Comparison of ENCODE assay signal across 17 cellular contexts in the genomic region with DNA sequence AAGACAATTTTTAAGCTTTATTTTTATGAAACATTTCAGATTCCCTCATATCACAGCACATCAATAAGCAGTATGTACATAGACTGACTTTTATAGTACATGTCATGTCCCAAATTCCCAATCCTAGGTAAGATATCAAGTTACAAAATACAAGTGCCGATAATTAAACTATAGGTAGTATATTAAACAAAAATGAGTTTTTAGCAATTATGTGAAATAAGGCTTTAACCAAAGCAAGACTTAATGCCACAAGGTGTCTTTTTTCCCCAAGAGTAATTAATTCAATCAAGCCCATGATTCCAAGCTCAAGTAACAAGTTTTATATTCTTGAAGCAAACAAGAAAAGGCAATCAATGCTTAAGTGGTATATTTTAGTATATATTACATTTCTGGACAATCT. TPM values are rescaled to one million over a fixed set of nuclear protein-coding genes. Genes with fewer than 3 reads are reported as not detected.
DNase-seq lines count a peak whose midpoint lies in the region; TF ChIP-seq lines count a peak whose summit lies in the region.
"Had no signal": no experiment of that assay in that cellular context is flagged by ENCODE, and none has a peak within 500 bp of the region (broad histone marks: within the 10 kb centered on the region; RNA-seq: fewer than 3 reads in every experiment).

No MANE protein-coding gene starts in this region.

- H3K9ac ChIP-seq in fibroblast of lung (ENCODE audit: insufficient read depth, low read length) (no peak overlapping the region), skeletal muscle tissue (ENCODE audit: low read depth in 1 of 3, low read length in 3 of 3) (peak overlapping the region; percentile 4 to 23 (median 7))

- TF ChIP-seq CTCF in MCF 10A (IDR thresholded peaks at IDR 0.05; ENCODE audit: unreplicated experiment) (no peak), breast epithelium (IDR thresholded peaks at IDR 0.05) (no peak), OCI-LY7 (conservative IDR thresholded peaks at IDR 0.05; ENCODE audit: low read length) (no peak), fibroblast of lung (conservative IDR thresholded peaks at IDR 0.05 in 1 of 2, IDR thresholded peaks at IDR 0.05 in 1 of 2; ENCODE audit: low read depth in 1 of 2, low read length in 2 of 2) (no peak)

- no peak for DNase-seq in MCF 10A (ENCODE audit: unreplicated experiment)
- no peak for DNase-seq in breast epithelium (ENCODE audit: low spot score in 2 of 2)
- no peak for DNase-seq in OCI-LY7 (ENCODE audit: low spot score)
- no peak for DNase-seq in fibroblast of lung (ENCODE audit: low read depth in 2 of 2)
- DNase-seq in ecto neural progenitor cell (ENCODE audit: low spot score): no peak
- DNase-seq in kidney tubule cell (ENCODE audit: low spot score): no peak
- no peak for DNase-seq in mucosa of gallbladder (ENCODE audit: low spot score)
- DNase-seq: activated T-cell treated with anti-CD3 and anti-CD28 coated beads, Interleukin-2, amount 50 U/mL, for 72 hours; COR-L47; foreskin keratinocyte; left lung; MM.1S; NCI-H69; SW 1271 had no signal

- H4K20me1 ChIP-seq in OCI-LY7 (ENCODE audit: insufficient read depth, low read length) (peaks cover 47% of the 10 kb centered on the region), fibroblast of lung (ENCODE audit: control insufficient read depth, extremely low read depth, insufficient read depth, low read length) (peaks cover 5% of the 10 kb centered on the region)

- H3K27ac ChIP-seq in breast epithelium (no peak overlapping the region), OCI-LY7 (ENCODE audit: low read depth, low read length, poor library complexity, severe bottlenecking) (no peak overlapping the region), fibroblast of lung (ENCODE audit: insufficient read depth, low read length) (no peak overlapping the region), skeletal muscle tissue (ENCODE audit: low read depth, low read length) (no peak overlapping the region)
- H3K27ac ChIP-seq: foreskin keratinocyte, left lung, vagina had no signal

- intact Hi-C loops in MCF 10A (cut with micrococcal nuclease): no loop called here
- intact Hi-C loops in breast epithelium (cut with DNase I; ENCODE audit: low total_unique reads): no loop called here
- intact Hi-C loops in OCI-LY7 (cut with micrococcal nuclease; ENCODE audit: unreplicated experiment): no loop called here

- no peaks in the 10 kb centered on the region for H3K27me3 ChIP-seq in breast epithelium
- no peaks in the 10 kb centered on the region for H3K27me3 ChIP-seq in fibroblast of lung (ENCODE audit: control insufficient read depth, insufficient read depth, low read length)
- no peaks in the 10 kb centered on the region for H3K27me3 ChIP-seq in skeletal muscle tissue (ENCODE audit: control insufficient read depth in 3 of 3, insufficient read depth in 3 of 3, low read length in 3 of 3)
- H3K27me3 ChIP-seq: foreskin keratinocyte, left lung, vagina had no signal

- CTCF ChIA-PET in MCF 10A (lab: Yijun Ruan, JAX): interaction anchor here (0.6 to 1.3 kb wide), 5 partner anchors 16 to 1023 kb away, joined by 3 to 4 read pairs (median 3); no protein-coding TSS in a partner anchor
- CTCF ChIA-PET in OCI-LY7 (lab: Charles Lee; ENCODE audit: unreplicated experiment): no interaction called here

- H3K9me2 ChIP-seq in OCI-LY7 (ENCODE audit: insufficient read depth, low read length): no peaks in the 10 kb centered on the region

- POLR2A ChIA-PET in MCF 10A (lab: Yijun Ruan, JAX) (interaction anchor here (0.9 to 11.1 kb wide), 9 partner anchors 8 to 259 kb away, joined by 3 to 343 read pairs (median 4); a partner anchor contains a TSS), OCI-LY7 (lab: Charles Lee) (interaction anchor here (0.6 to 1.7 kb wide), 3 partner anchors 87 to 285 kb away, joined by 3 to 4 read pairs (median 3); no protein-coding TSS in a partner anchor)

- H3K4me1 ChIP-seq in breast epithelium: peaks cover 0 to 21% of the 10 kb centered on the region in 2 donors
- H3K4me1 ChIP-seq in OCI-LY7 (ENCODE audit: insufficient read depth, low read length, poor library complexity, severe bottlenecking): peaks cover 22% of the 10 kb centered on the region
- no peaks in the 10 kb centered on the region for H3K4me1 ChIP-seq in fibroblast of lung (ENCODE audit: control insufficient read depth, extremely low read depth, insufficient read depth, low read length)
- peaks cover 25 to 41% (median 30%) of the 10 kb centered on the region in 3 donors for H3K4me1 ChIP-seq in skeletal muscle tissue (ENCODE audit: control insufficient read depth in 3 of 3, insufficient read depth in 3 of 3, low read length in 3 of 3)

- H3K36me3 ChIP-seq in breast epithelium (no peaks in the 10 kb centered on the region), OCI-LY7 (ENCODE audit: insufficient read depth, low read length) (peaks cover 46% of the 10 kb centered on the region), fibroblast of lung (ENCODE audit: control insufficient read depth, insufficient read depth, low read length) (no peaks in the 10 kb centered on the region), skeletal muscle tissue (ENCODE audit: control insufficient read depth in 3 of 3, insufficient read depth in 3 of 3, low read length in 3 of 3) (peaks cover 0 to 5% (median 0%) of the 10 kb centered on the region in 3 donors)
- H3K36me3 ChIP-seq: vagina had no signal

- peaks cover 31% of the 10 kb centered on the region for H3K4me1 Mint-ChIP-seq in MCF 10A (ENCODE audit: insufficient read depth, unreplicated experiment)

- no TSS peak for BruUV-seq in MCF 10A (replicated peaks; lab: Mats Ljungman, UMichigan)
- no TSS peak for BruUV-seq in OCI-LY7 (replicated peaks; lab: Mats Ljungman, UMichigan)

- H3K4me2 ChIP-seq in OCI-LY7 (ENCODE audit: low read length) (peak overlapping the region; percentile 98), fibroblast of lung (ENCODE audit: extremely low read depth, insufficient read depth, low read length) (peak overlapping the region; percentile 7)

- H3K27ac Mint-ChIP-seq in MCF 10A (ENCODE audit: low read depth, unreplicated experiment): no peak overlapping the region
- H3K27ac Mint-ChIP-seq: activated T-cell treated with anti-CD3 and anti-CD28 coated beads, Interleukin-2, amount 50 U/mL, for 72 hours had no signal

- peaks cover 37% of the 10 kb centered on the region for H3K36me3 Mint-ChIP-seq in MCF 10A (ENCODE audit: insufficient read depth, unreplicated experiment)

- no peaks in the 10 kb centered on the region for H3K27me3 Mint-ChIP-seq in MCF 10A (ENCODE audit: insufficient read depth, unreplicated experiment)
- H3K27me3 Mint-ChIP-seq: central memory CD8-positive, alpha-beta T cell had no signal

- H2AFZ ChIP-seq in OCI-LY7 (ENCODE audit: low read length) (no peak overlapping the region), fibroblast of lung (ENCODE audit: low read length) (no peak overlapping the region)

- H3K9me3 ChIP-seq in breast epithelium: no peaks in the 10 kb centered on the region
- no peaks in the 10 kb centered on the region for H3K9me3 ChIP-seq in OCI-LY7 (ENCODE audit: low read length)
- H3K9me3 ChIP-seq in fibroblast of lung (ENCODE audit: control insufficient read depth, insufficient read depth, low read depth, low read length): no peaks in the 10 kb centered on the region
- H3K9me3 ChIP-seq in skeletal muscle tissue (ENCODE audit: control insufficient read depth in 3 of 3, low read length in 3 of 3): no peaks in the 10 kb centered on the region
- H3K9me3 ChIP-seq: left lung, vagina had no signal

- TF ChIP-seq POLR2A in breast epithelium (IDR thresholded peaks at IDR 0.05): no peak

- peaks cover 68% of the 10 kb centered on the region for H3K79me2 ChIP-seq in OCI-LY7 (ENCODE audit: insufficient read depth, low read depth, low read length)
- peaks cover 48% of the 10 kb centered on the region for H3K79me2 ChIP-seq in fibroblast of lung (ENCODE audit: control insufficient read depth, insufficient read depth, low read length)

- peak overlapping the region in 1 of 3 donors; percentile 88 for H3K4me3 ChIP-seq in breast epithelium
- peak overlapping the region; percentile 99 for H3K4me3 ChIP-seq in OCI-LY7 (ENCODE audit: low read depth, low read length, poor library complexity, severe bottlenecking)
- peak overlapping the region in 3 of 4 experiments; percentile 1 to 98 (median 96) for H3K4me3 ChIP-seq in fibroblast of lung (replicated peaks in 1 of 4; ENCODE audit: control extremely low read depth in 1 of 4, insufficient read depth in 1 of 4, low read depth in 3 of 4, low read length in 4 of 4)
- H3K4me3 ChIP-seq in skeletal muscle tissue (ENCODE audit: low read length in 3 of 3): no peak overlapping the region

- peak overlapping the region; percentile 98 for H3K4me3 Mint-ChIP-seq in MCF 10A (ENCODE audit: unreplicated experiment)
- H3K4me3 Mint-ChIP-seq: central memory CD8-positive, alpha-beta T cell had no signal

- no peaks in the 10 kb centered on the region for H3K9me3 Mint-ChIP-seq in MCF 10A (ENCODE audit: unreplicated experiment)
- H3K9me3 Mint-ChIP-seq: activated T-cell treated with anti-CD3 and anti-CD28 coated beads, Interleukin-2, amount 50 U/mL, for 72 hours; central memory CD8-positive, alpha-beta T cell had no signal

RNA-seq across cellular contexts. Expression of a gene that starts 4.9 kb away (rescaled TPM):
- total RNA-seq in MCF 10A (2022) (24.0 and 28.5 TPM in 2 replicates), breast epithelium (10 to 100 TPM; 13.1 to 17.7 (median 15.0) TPM), OCI-LY7 (2022) (17.4 and 18.6 TPM in 2 replicates), fibroblast of lung (14.1 and 17.0 TPM in 2 replicates), skeletal muscle tissue (12.5 TPM), mucosa of gallbladder (15.9 TPM)
- 14.8 and 17.0 TPM in 2 replicates for total RNA-seq in OCI-LY7 (2014; rRNA removed; shearing (Covaris generic))
- polyA plus RNA-seq in fibroblast of lung: 5.8 and 6.1 TPM in 2 replicates
- polyA plus RNA-seq in fibroblast of lung (2012): 5.3 TPM in 2 replicates
- polyA minus RNA-seq in fibroblast of lung (ENCODE audit: low replicate concordance): 6.0 and 10.3 TPM in 2 replicates

RNA-seq across cellular contexts. Expression of a gene that starts 5.3 kb away (rescaled TPM):
- total RNA-seq in MCF 10A (2022): 30.4 and 36.9 TPM in 2 replicates
- total RNA-seq in breast epithelium: 10 to 100 TPM; 13.8 to 23.6 (median 15.2) TPM
- 10.9 and 14.6 TPM in 2 replicates for total RNA-seq in OCI-LY7 (2014; rRNA removed; shearing (Covaris generic))
- total RNA-seq in OCI-LY7 (2022): 16.4 and 17.7 TPM in 2 replicates
- 13.1 and 16.0 TPM in 2 replicates for total RNA-seq in fibroblast of lung
- 7.6 and 9.5 TPM in 2 replicates for polyA plus RNA-seq in fibroblast of lung
- polyA plus RNA-seq in fibroblast of lung (2012): 5.4 and 6.1 TPM in 2 replicates
- 1.9 and 7.3 TPM in 2 replicates for polyA minus RNA-seq in fibroblast of lung (ENCODE audit: low replicate concordance)
- 5.7 TPM for total RNA-seq in skeletal muscle tissue
- 10.6 TPM for total RNA-seq in mucosa of gallbladder

Comparison
In these comparisons a context has a peak if more than half of its experiments do, and no peak if none do; other contexts are left out.
1. H3K4me3 ChIP-seq: peak in OCI-LY7 (single experiment) and fibroblast of lung (3 of 4); none in skeletal muscle tissue (0 of 3).